Comparison of ENCODE assay signal across 16 cellular contexts in genomic region chr19:13019330-13019729, GRCh38. TPM values are rescaled to one million over a fixed set of nuclear protein-coding genes. Genes with fewer than 3 reads are reported as not detected.
DNase-seq lines count a peak whose midpoint lies in the region; TF ChIP-seq lines count a peak whose summit lies in the region.
"Had no signal": no experiment of that assay in that cellular context is flagged by ENCODE, and none has a peak within 500 bp of the region (broad histone marks: within the 10 kb centered on the region; RNA-seq: fewer than 3 reads in every experiment).

No MANE protein-coding gene starts in this region.

- no peaks in the 10 kb centered on the region for H3K27me3 ChIP-seq in breast epithelium
- no peaks in the 10 kb centered on the region for H3K27me3 ChIP-seq in esophagus (ENCODE audit: control insufficient read depth in 1 of 2, insufficient read depth in 2 of 2, low read length in 2 of 2)
- no peaks in the 10 kb centered on the region for H3K27me3 ChIP-seq in sigmoid colon
- no peaks in the 10 kb centered on the region for H3K27me3 ChIP-seq in MG63

- TF ChIP-seq EP300 in sigmoid colon (IDR thresholded peaks at IDR 0.05), result no peak

- DNase-seq in breast epithelium (ENCODE audit: low spot score in 2 of 2), result no peak
- DNase-seq in MCF 10A (ENCODE audit: unreplicated experiment), result no peak
- DNase-seq in sigmoid colon, result no peak
- no peak for DNase-seq in stimulated activated CD4-positive, alpha-beta T cell treated with anti-CD3 and anti-CD28 coated beads, Interleukin-2, amount 100 ng/mL, for 24 hours
- DNase-seq in MG63, result no peak
- no peak for DNase-seq in HuH-7 (ENCODE audit: low spot score)
- DNase-seq: Calu3, KBM-7, mucosa of descending colon, NCI-H1417, NCI-H510A, PC-9 had no signal

- TF ChIP-seq POLR2A in breast epithelium (IDR thresholded peaks at IDR 0.05) (no peak), sigmoid colon (IDR thresholded peaks at IDR 0.05) (no peak)

- intact Hi-C loops in breast epithelium (cut with DNase I; ENCODE audit: low total_unique reads), result no loop called here
- intact Hi-C loops in MCF 10A (cut with micrococcal nuclease), result no loop called here
- intact Hi-C loops in sigmoid colon (cut with DNase I), result no loop called here

- POLR2A ChIA-PET in MCF 10A (lab: Yijun Ruan, JAX), result no interaction called here

- no peaks in the 10 kb centered on the region for H3K27me3 Mint-ChIP-seq in MCF 10A (ENCODE audit: insufficient read depth, unreplicated experiment)

- CTCF ChIA-PET in MCF 10A (lab: Yijun Ruan, JAX), result no interaction called here

- peaks cover 5% of the 10 kb centered on the region for H3K36me3 Mint-ChIP-seq in MCF 10A (ENCODE audit: insufficient read depth, unreplicated experiment)

- no peak overlapping the region for H3K4me3 ChIP-seq in breast epithelium
- H3K4me3 ChIP-seq in esophagus (ENCODE audit: low read depth in 1 of 2, low read length in 2 of 2), result no peak overlapping the region
- no peak overlapping the region for H3K4me3 ChIP-seq in sigmoid colon
- H3K4me3 ChIP-seq in urinary bladder (ENCODE audit: low read depth, low read length), result no peak overlapping the region
- H3K4me3 ChIP-seq in MG63, result no peak overlapping the region; the same call in 1 of the 2 replicates
- H3K4me3 ChIP-seq: mucosa of descending colon, PC-9 had no signal

- no peaks in the 10 kb centered on the region for H3K9me3 Mint-ChIP-seq in MCF 10A (ENCODE audit: unreplicated experiment)

- H3K9me3 ChIP-seq in breast epithelium (no peaks in the 10 kb centered on the region), esophagus (ENCODE audit: control insufficient read depth in 2 of 2, insufficient read depth in 1 of 2, low read depth in 1 of 2, low read length in 1 of 2) (no peaks in the 10 kb centered on the region), sigmoid colon (no peaks in the 10 kb centered on the region), MG63 (no peaks in the 10 kb centered on the region)
- H3K9me3 ChIP-seq: mucosa of descending colon had no signal

- H3K4me1 ChIP-seq in breast epithelium (peaks cover 17 to 25% of the 10 kb centered on the region in 2 donors), esophagus (ENCODE audit: control insufficient read depth in 2 of 2, insufficient read depth in 2 of 2, low read length in 1 of 2) (peaks cover 17 to 24% of the 10 kb centered on the region in 2 donors), sigmoid colon (peaks cover 0 to 97% (median 89%) of the 10 kb centered on the region in 4 donors), urinary bladder (ENCODE audit: insufficient read depth) (no peaks in the 10 kb centered on the region)

- peak overlapping the region; percentile 95 to 97 for H3K27ac ChIP-seq in breast epithelium
- H3K27ac ChIP-seq in esophagus (ENCODE audit: low read depth in 2 of 2, low read length in 1 of 2), result peak overlapping the region; percentile 27 to 89
- peak overlapping the region; percentile 91 to 98 (median 95) for H3K27ac ChIP-seq in sigmoid colon
- H3K27ac ChIP-seq in urinary bladder (ENCODE audit: low read depth), result peak overlapping the region; percentile 24
- H3K27ac ChIP-seq: PC-9 had no signal

- H3K4me3 Mint-ChIP-seq in MCF 10A (ENCODE audit: unreplicated experiment), result no peak overlapping the region
- H3K4me3 Mint-ChIP-seq: activated naive CD8-positive, alpha-beta T cell had no signal

- 40 to 53% methylated on average over 4 of the region's 4 CpGs for WGBS in esophagus, 2 donors
- WGBS in sigmoid colon, 2 donors, result 83 to 89% methylated on average over 4 of the region's 4 CpGs
- WGBS in urinary bladder, result 42% methylated on average over 4 of the region's 4 CpGs

- H3K4me1 Mint-ChIP-seq in MCF 10A (ENCODE audit: insufficient read depth, unreplicated experiment), result peaks cover 55% of the 10 kb centered on the region

- no peak for TF ChIP-seq CTCF in breast epithelium (IDR thresholded peaks at IDR 0.05)
- no peak for TF ChIP-seq CTCF in MCF 10A (IDR thresholded peaks at IDR 0.05; ENCODE audit: unreplicated experiment)
- TF ChIP-seq CTCF in sigmoid colon (IDR thresholded peaks at IDR 0.05), result no peak

- no peak overlapping the region for H3K27ac Mint-ChIP-seq in MCF 10A (ENCODE audit: low read depth, unreplicated experiment)
- H3K27ac Mint-ChIP-seq: activated naive CD8-positive, alpha-beta T cell had no signal

- no TSS peak for BruUV-seq in MCF 10A (replicated peaks; lab: Mats Ljungman, UMichigan)

- H3K36me3 ChIP-seq in breast epithelium (no peaks in the 10 kb centered on the region), esophagus (ENCODE audit: control insufficient read depth in 2 of 2, insufficient read depth in 2 of 2, low read length in 1 of 2) (no peaks in the 10 kb centered on the region), sigmoid colon (no peaks in the 10 kb centered on the region), urinary bladder (ENCODE audit: insufficient read depth) (no peaks in the 10 kb centered on the region), MG63 (peaks cover 52% of the 10 kb centered on the region)

RNA-seq across cellular contexts. Expression of gene NFIX, which starts 24.1 kb away (rescaled TPM):
- 10 to 100 TPM; 43.6 to 53.9 (median 52.8) TPM for total RNA-seq in breast epithelium
- total RNA-seq in MCF 10A (2022), result 26.9 and 27.2 TPM in 2 replicates
- polyA plus RNA-seq in esophagus, result 10 to 100 TPM; 26.9 to 38.5 TPM
- 100 to 1,000 TPM in 1 of 4 donors, 10 to 100 TPM in 3; 44.1 to 104 (median 58.5) TPM for total RNA-seq in sigmoid colon
- polyA plus RNA-seq in sigmoid colon, result 10 to 100 TPM; 10.6 to 28.2 (median 22.2) TPM
- 83.5 TPM for total RNA-seq in urinary bladder
- polyA plus RNA-seq in urinary bladder, result 88.6 TPM
- 53.9 and 78.0 TPM in 2 replicates for total RNA-seq in MG63 (2014; rRNA removed; shearing (Covaris generic); ENCODE audit: low replicate concordance)

RNA-seq across cellular contexts. Expression of gene DAND5, which starts 50.0 kb away (rescaled TPM):
- total RNA-seq in breast epithelium (not detected), MCF 10A (2022) (not detected in 2 replicates), sigmoid colon (1 to 10 TPM; 1.2 to 2.0 (median 1.7) TPM), urinary bladder (not detected)
- polyA plus RNA-seq in esophagus (not detected), sigmoid colon (under 1 TPM in 1 of 3 donors, not detected in 2; 0.13 TPM), urinary bladder (not detected)
- 0.33 and 1.2 TPM in 2 replicates for total RNA-seq in MG63 (2014; rRNA removed; shearing (Covaris generic); ENCODE audit: low replicate concordance)
- total RNA-seq: posterior vena cava had no signal

Comparison
In these comparisons a context has a peak if more than half of its experiments do, and no peak if none do; other contexts are left out.
1. H3K27ac ChIP-seq: peak in every context shown above with its lines; median percentile 96 in breast epithelium; 95 in sigmoid colon; 58 in esophagus; 24 in urinary bladder.